33 cellular contexts compared by ENCODE assay signal in genomic region chr10:114284346-114285071, GRCh38. TPM values are rescaled to one million over a fixed set of nuclear protein-coding genes. Genes with fewer than 3 reads are reported as not detected.
"Had no signal": no experiment of that assay in that cellular context is flagged by ENCODE, and none has a peak within 500 bp of the region (broad histone marks: within the 10 kb centered on the region; RNA-seq: fewer than 3 reads in every experiment).

No MANE protein-coding gene starts in this region.

- H3K9me3 ChIP-seq: esophagus squamous epithelium, heart right ventricle, left ventricle myocardium inferior, right atrium auricular region, stomach, tibial artery had no signal

- H3K27me3 ChIP-seq: esophagus squamous epithelium, heart right ventricle, right atrium auricular region had no signal

- FAIRE-seq: colon, endometrium had no signal

- H3K9ac ChIP-seq: parathyroid adenoma had no signal

- H3K4me3 ChIP-seq: esophagus squamous epithelium, heart right ventricle, left ventricle myocardium inferior, right atrium auricular region, stomach, tibial artery had no signal

- H3K27me3 Mint-ChIP-seq: activated CD4-positive, alpha-beta T cell treated with anti-CD3 and anti-CD28 coated beads for 36 hours; activated naive CD4-positive, alpha-beta T cell treated with anti-CD3 and anti-CD28 coated beads, Interleukin-2, amount 50 U/mL, for 24 hours; activated naive CD8-positive, alpha-beta T cell treated with anti-CD3 and anti-CD28 coated beads, Interleukin-2, amount 50 U/mL, for 24 hours; naive B cell had no signal

- H3K36me3 ChIP-seq: esophagus squamous epithelium, heart right ventricle, left ventricle myocardium inferior, right atrium auricular region, tibial artery had no signal

- H3K36me3 Mint-ChIP-seq: activated CD8-positive, alpha-beta memory T cell treated with anti-CD3 and anti-CD28 coated beads, Interleukin-2, amount 10 ng/mL, durations not matched to agents 7 days and 5 days; activated naive CD4-positive, alpha-beta T cell treated with anti-CD3 and anti-CD28 coated beads, Interleukin-2, amount 50 U/mL, for 24 hours; naive B cell; stimulated activated effector memory CD8-positive, alpha-beta T cell treated with anti-CD3 and anti-CD28 coated beads, Interleukin-12 subunit alpha, Interleukin-12 subunit beta, amount 100 ng/mL, for 72 hours had no signal

- H3K27ac ChIP-seq: epithelial cell of prostate, esophagus squamous epithelium, heart right ventricle, left ventricle myocardium inferior, parathyroid adenoma, right atrium auricular region, stomach, tibial artery had no signal

- H3K4me1 ChIP-seq: tibial artery had no signal

- H3K9me3 Mint-ChIP-seq: activated naive CD4-positive, alpha-beta T cell treated with anti-CD3 and anti-CD28 coated beads, Interleukin-2, amount 50 U/mL, for 24 hours; activated naive CD8-positive, alpha-beta T cell treated with anti-CD3 and anti-CD28 coated beads, Interleukin-2, amount 50 U/mL, for 24 hours; activated T-cell treated with anti-CD3 and anti-CD28 coated beads, Interleukin-2, amount 50 U/mL, for 72 hours; naive B cell; neural crest cell; stimulated activated effector memory CD8-positive, alpha-beta T cell treated with anti-CD3 and anti-CD28 coated beads, Interleukin-12 subunit alpha, Interleukin-12 subunit beta, amount 100 ng/mL, for 72 hours had no signal

- H3K4me3 Mint-ChIP-seq: activated CD4-positive, alpha-beta T cell treated with anti-CD3 and anti-CD28 coated beads for 36 hours; activated CD8-positive, alpha-beta memory T cell treated with anti-CD3 and anti-CD28 coated beads, Interleukin-2, amount 10 ng/mL, durations not matched to agents 7 days and 5 days; activated CD8-positive, alpha-beta T cell treated with anti-CD3 and anti-CD28 coated beads, Interleukin-2, amount 10 ng/mL, durations not matched to agents 7 days and 5 days; activated naive CD4-positive, alpha-beta T cell treated with anti-CD3 and anti-CD28 coated beads, Interleukin-2, amount 50 U/mL, for 24 hours; activated naive CD8-positive, alpha-beta T cell treated with anti-CD3 and anti-CD28 coated beads, Interleukin-2, amount 50 U/mL, for 24 hours; activated T-cell treated with anti-CD3 and anti-CD28 coated beads, Interleukin-2, amount 50 U/mL, for 72 hours; naive B cell; neural crest cell; stimulated activated effector memory CD8-positive, alpha-beta T cell treated with anti-CD3 and anti-CD28 coated beads, Interleukin-12 subunit alpha, Interleukin-12 subunit beta, amount 100 ng/mL, for 72 hours had no signal

- H2AFZ ChIP-seq: parathyroid adenoma had no signal

- H3K27ac Mint-ChIP-seq: activated CD4-positive, alpha-beta T cell treated with anti-CD3 and anti-CD28 coated beads for 36 hours; activated CD8-positive, alpha-beta memory T cell treated with anti-CD3 and anti-CD28 coated beads, Interleukin-2, amount 10 ng/mL, durations not matched to agents 7 days and 5 days; activated CD8-positive, alpha-beta T cell treated with anti-CD3 and anti-CD28 coated beads, Interleukin-2, amount 10 ng/mL, durations not matched to agents 7 days and 5 days; activated naive CD4-positive, alpha-beta T cell treated with anti-CD3 and anti-CD28 coated beads, Interleukin-2, amount 50 U/mL, for 24 hours; activated naive CD8-positive, alpha-beta T cell treated with anti-CD3 and anti-CD28 coated beads, Interleukin-2, amount 50 U/mL, for 24 hours; activated T-cell treated with anti-CD3 and anti-CD28 coated beads, Interleukin-2, amount 50 U/mL, for 72 hours; stimulated activated effector memory CD8-positive, alpha-beta T cell treated with anti-CD3 and anti-CD28 coated beads, Interleukin-12 subunit alpha, Interleukin-12 subunit beta, amount 100 ng/mL, for 72 hours had no signal

- DNase-seq: activated CD4-positive, alpha-beta T cell treated with anti-CD3 and anti-CD28 coated beads for 36 hours; activated CD4-positive, CD25-positive, alpha-beta regulatory T cell; activated CD8-positive, alpha-beta memory T cell treated with anti-CD3 and anti-CD28 coated beads, Interleukin-2, amount 10 ng/mL, durations not matched to agents 7 days and 5 days; activated CD8-positive, alpha-beta T cell treated with anti-CD3 and anti-CD28 coated beads, Interleukin-2, amount 10 ng/mL, durations not matched to agents 7 days and 5 days; activated gamma-delta T cell; activated naive CD8-positive, alpha-beta T cell treated with anti-CD3 and anti-CD28 coated beads, Interleukin-2, amount 50 U/mL, for 24 hours; activated T-cell treated with anti-CD3 and anti-CD28 coated beads, Interleukin-2, amount 50 U/mL, for 72 hours; amygdala; central memory CD4-positive, alpha-beta T cell; effector CD8-positive, alpha-beta T cell; esophagus squamous epithelium; foreskin melanocyte; heart right ventricle; left ventricle myocardium inferior; naive B cell; occipital lobe; stimulated activated CD4-positive, alpha-beta T cell treated with anti-CD3 and anti-CD28 coated beads, Interleukin-4, amount 100 ng/mL, for 24 hours; stomach had no signal

- H3K4me1 Mint-ChIP-seq: activated CD4-positive, alpha-beta T cell treated with anti-CD3 and anti-CD28 coated beads for 36 hours; activated naive CD4-positive, alpha-beta T cell treated with anti-CD3 and anti-CD28 coated beads, Interleukin-2, amount 50 U/mL, for 24 hours; activated naive CD8-positive, alpha-beta T cell treated with anti-CD3 and anti-CD28 coated beads, Interleukin-2, amount 50 U/mL, for 24 hours; naive B cell; neural crest cell; stimulated activated effector memory CD8-positive, alpha-beta T cell treated with anti-CD3 and anti-CD28 coated beads, Interleukin-12 subunit alpha, Interleukin-12 subunit beta, amount 100 ng/mL, for 72 hours had no signal

- H3K79me2 ChIP-seq: parathyroid adenoma had no signal

RNA-seq across cellular contexts. Expression of gene VWA2, which starts 45.5 kb away (rescaled TPM):
- total RNA-seq: activated CD4-positive, alpha-beta T cell treated with anti-CD3 and anti-CD28 coated beads for 36 hours; activated CD8-positive, alpha-beta memory T cell treated with anti-CD3 and anti-CD28 coated beads, Interleukin-2, amount 10 ng/mL, durations not matched to agents 7 days and 5 days; activated CD8-positive, alpha-beta T cell treated with anti-CD3 and anti-CD28 coated beads, Interleukin-2, amount 10 ng/mL, durations not matched to agents 7 days and 5 days; activated T-cell treated with anti-CD3 and anti-CD28 coated beads, Interleukin-2, amount 50 U/mL, for 72 hours; dermis microvascular lymphatic vessel endothelial cell; glomerular endothelial cell; left ventricle myocardium inferior; lung microvascular endothelial cell; neural crest cell; pulmonary artery endothelial cell; right atrium auricular region; skeletal muscle tissue; T-helper 1 cell treated with Interleukin-12 subunit alpha and Interleukin-12 subunit beta and Interleukin-4 antibody, amounts not matched to agents 30 ng/mL and 1 ng/mL, for 36 hours had no signal
